In genomic region chr19:4791183-4792018, GRCh38 we compare ENCODE assay signal across 1 cellular context.
TF ChIP-seq lines count a peak whose summit lies in the region.

TSS of gene FEM1A (plus strand) at chr19:4791734. CDS start at chr19:4791855, 121 bp downstream.

TF ChIP-seq in HepG2, 621 proteins besides CTCF, POLR2A, EP300 and RAD21 (continued from another document and continues in another):
- no peak for TF ChIP-seq IKZF5 (CRISPR knock-in tag; IDR thresholded peaks at IDR 0.05)
- 0 out of 2 replicates have a peak, but pooled peaks have one; percentile 60 for TF ChIP-seq KDM2A (CRISPR knock-in tag; IDR thresholded peaks at IDR 0.05; ENCODE audit: borderline replicate concordance, low read depth)
- TF ChIP-seq RXRB (CRISPR knock-in tag; IDR thresholded peaks at IDR 0.05; ENCODE audit: borderline replicate concordance) = peak; percentile 17; the same call in 1 of the 2 replicates
- TF ChIP-seq NFE2L2 (IDR thresholded peaks at IDR 0.05; ENCODE audit: low read length) = no peak
- TF ChIP-seq HOXA7 (CRISPR knock-in tag; IDR thresholded peaks at IDR 0.05) = no peak
- no peak for TF ChIP-seq DNMT3B (CRISPR knock-in tag; conservative IDR thresholded peaks at IDR 0.05)
- peak; percentile 72 for TF ChIP-seq NRL (CRISPR knock-in tag; IDR thresholded peaks at IDR 0.05; ENCODE audit: borderline replicate concordance)
- TF ChIP-seq SP1 (IDR thresholded peaks at IDR 0.05) = no peak
- TF ChIP-seq SP1 (CRISPR knock-in tag; IDR thresholded peaks at IDR 0.05) = peak; percentile 53; the same call in 1 of the 2 replicates
- TF ChIP-seq TFDP2 (CRISPR knock-in tag; IDR thresholded peaks at IDR 0.05) = no peak
- TF ChIP-seq GLI4 (CRISPR knock-in tag; IDR thresholded peaks at IDR 0.05; ENCODE audit: borderline replicate concordance) = peak; percentile 75; the same call in 1 of the 2 replicates
- 0 out of 2 replicates have a peak, but pooled peaks have one; percentile 11 for TF ChIP-seq ZNF639 (CRISPR knock-in tag; conservative IDR thresholded peaks at IDR 0.05)
- no peak for TF ChIP-seq JUND (CRISPR knock-in tag; IDR thresholded peaks at IDR 0.05)
- no peak for TF ChIP-seq ZNF841 (CRISPR knock-in tag; IDR thresholded peaks at IDR 0.05; ENCODE audit: borderline replicate concordance)
- TF ChIP-seq U2AF2 (IDR thresholded peaks at IDR 0.05; ENCODE audit: low read depth, low read length) = 0 out of 2 replicates have a peak, but pooled peaks have one; percentile 51
- peak; percentile 74; the same call in 1 of the 2 replicates for TF ChIP-seq UBTF (CRISPR knock-in tag; IDR thresholded peaks at IDR 0.05)
- no peak for TF ChIP-seq THYN1 (CRISPR knock-in tag; IDR thresholded peaks at IDR 0.05; ENCODE audit: borderline replicate concordance, low read depth)
- no peak for TF ChIP-seq SIX4 (CRISPR knock-in tag; IDR thresholded peaks at IDR 0.05)
- TF ChIP-seq ATF5 (CRISPR knock-in tag; IDR thresholded peaks at IDR 0.05; ENCODE audit: low read depth) = no peak
- no peak; the same call in 1 of the 2 replicates for TF ChIP-seq MEIS1 (CRISPR knock-in tag; IDR thresholded peaks at IDR 0.05; ENCODE audit: borderline replicate concordance)
- TF ChIP-seq ZNF263 (CRISPR knock-in tag; IDR thresholded peaks at IDR 0.05) = 0 out of 2 replicates have a peak, but pooled peaks have one; percentile 14
- no peak; the same call in 1 of the 2 replicates for TF ChIP-seq MLX (CRISPR knock-in tag; IDR thresholded peaks at IDR 0.05)
- 0 out of 2 replicates have a peak, but pooled peaks have one; percentile 45 for TF ChIP-seq GTF3A (CRISPR knock-in tag; conservative IDR thresholded peaks at IDR 0.05)
- TF ChIP-seq PHF21A (CRISPR knock-in tag; IDR thresholded peaks at IDR 0.05) = peak; percentile 75; the same call in 1 of the 2 replicates
- TF ChIP-seq NCOA5 (CRISPR knock-in tag; IDR thresholded peaks at IDR 0.05) = no peak
- TF ChIP-seq RELA (CRISPR knock-in tag; IDR thresholded peaks at IDR 0.05) = no peak
- 0 out of 2 replicates have a peak, but pooled peaks have one; percentile 30 for TF ChIP-seq ZBTB3 (CRISPR knock-in tag; IDR thresholded peaks at IDR 0.05; ENCODE audit: borderline replicate concordance, low read depth)
- no peak for TF ChIP-seq TMF1 (CRISPR knock-in tag; IDR thresholded peaks at IDR 0.05; ENCODE audit: low read depth)
- peak; percentile 35; the same call in 1 of the 2 replicates for TF ChIP-seq FOSL2 (CRISPR knock-in tag; IDR thresholded peaks at IDR 0.05)
- TF ChIP-seq CBX2 (IDR thresholded peaks at IDR 0.05; ENCODE audit: low read depth, low read length) = no peak
- no peak for TF ChIP-seq CBX2 (CRISPR knock-in tag; IDR thresholded peaks at IDR 0.05; ENCODE audit: low read depth)
- TF ChIP-seq KDM1A (CRISPR knock-in tag; IDR thresholded peaks at IDR 0.05) = no peak
- peak; percentile 43; the same call in 1 of the 2 replicates for TF ChIP-seq KMT2B (CRISPR knock-in tag; IDR thresholded peaks at IDR 0.05)
- TF ChIP-seq BATF2 (CRISPR knock-in tag; IDR thresholded peaks at IDR 0.05) = no peak
- TF ChIP-seq SKIL (CRISPR knock-in tag; IDR thresholded peaks at IDR 0.05; ENCODE audit: borderline replicate concordance) = no peak
- TF ChIP-seq NFE2L1 (CRISPR knock-in tag; IDR thresholded peaks at IDR 0.05; ENCODE audit: borderline replicate concordance) = no peak
- no peak for TF ChIP-seq SOX6 (IDR thresholded peaks at IDR 0.05)
- peak; percentile 65 for TF ChIP-seq SOX6 (CRISPR knock-in tag; IDR thresholded peaks at IDR 0.05)
- no peak for TF ChIP-seq CREBL2 (CRISPR knock-in tag; IDR thresholded peaks at IDR 0.05; ENCODE audit: borderline replicate concordance)
- TF ChIP-seq CREB3 (CRISPR knock-in tag; IDR thresholded peaks at IDR 0.05) = no peak
- no peak; the same call in 1 of the 2 replicates for TF ChIP-seq ZNF878 (CRISPR knock-in tag; IDR thresholded peaks at IDR 0.05)
- no peak for TF ChIP-seq ZNF530 (CRISPR knock-in tag; IDR thresholded peaks at IDR 0.05; ENCODE audit: low read depth)
- no peak for TF ChIP-seq SNAI1 (CRISPR knock-in tag; IDR thresholded peaks at IDR 0.05; ENCODE audit: borderline replicate concordance)
- no peak for TF ChIP-seq DPF2 (CRISPR knock-in tag; IDR thresholded peaks at IDR 0.05; ENCODE audit: borderline replicate concordance, low read depth)
- no peak for TF ChIP-seq PHF5A (CRISPR knock-in tag; IDR thresholded peaks at IDR 0.05; ENCODE audit: low read depth, unreplicated experiment)
- no peak for TF ChIP-seq HOXA9 (CRISPR knock-in tag; IDR thresholded peaks at IDR 0.05; ENCODE audit: borderline replicate concordance)
- TF ChIP-seq ZFP1 (CRISPR knock-in tag; IDR thresholded peaks at IDR 0.05) = no peak
- no peak for TF ChIP-seq GATA4 (IDR thresholded peaks at IDR 0.05; ENCODE audit: borderline replicate concordance, low read depth)
- TF ChIP-seq GPBP1L1 (CRISPR knock-in tag; IDR thresholded peaks at IDR 0.05) = no peak
- TF ChIP-seq EZH2 (conservative IDR thresholded peaks at IDR 0.05; ENCODE audit: low read depth, low read length) = no peak
- TF ChIP-seq ZNF230 (CRISPR knock-in tag; IDR thresholded peaks at IDR 0.05) = no peak
- peak; percentile 85; the same call in 1 of the 2 replicates for TF ChIP-seq SMC3 (IDR thresholded peaks at IDR 0.05; ENCODE audit: low read length)
- TF ChIP-seq ZNF577 (CRISPR knock-in tag; IDR thresholded peaks at IDR 0.05; ENCODE audit: borderline replicate concordance, low read depth) = no peak
- peak; percentile 97 for TF ChIP-seq GATAD1 (CRISPR knock-in tag; IDR thresholded peaks at IDR 0.05)
- peak; percentile 71; the same call in 1 of the 2 replicates for TF ChIP-seq SMAD3 (CRISPR knock-in tag; IDR thresholded peaks at IDR 0.05)
- no peak; the same call in 1 of the 2 replicates for TF ChIP-seq ZNF790 (CRISPR knock-in tag; IDR thresholded peaks at IDR 0.05; ENCODE audit: borderline replicate concordance)
- TF ChIP-seq ZNF280B (CRISPR knock-in tag; IDR thresholded peaks at IDR 0.05; ENCODE audit: borderline replicate concordance) = no peak
- peak; percentile 45; the same call in 1 of the 2 replicates for TF ChIP-seq HIVEP1 (CRISPR knock-in tag; IDR thresholded peaks at IDR 0.05)
- peak; percentile 83 for TF ChIP-seq PHF20 (CRISPR knock-in tag; IDR thresholded peaks at IDR 0.05)
- TF ChIP-seq TBL1XR1 (IDR thresholded peaks at IDR 0.05; ENCODE audit: borderline replicate concordance, low read length, partially characterized antibody) = peak; percentile 77
